29 cellular contexts compared by ENCODE assay signal in the genomic region with DNA sequence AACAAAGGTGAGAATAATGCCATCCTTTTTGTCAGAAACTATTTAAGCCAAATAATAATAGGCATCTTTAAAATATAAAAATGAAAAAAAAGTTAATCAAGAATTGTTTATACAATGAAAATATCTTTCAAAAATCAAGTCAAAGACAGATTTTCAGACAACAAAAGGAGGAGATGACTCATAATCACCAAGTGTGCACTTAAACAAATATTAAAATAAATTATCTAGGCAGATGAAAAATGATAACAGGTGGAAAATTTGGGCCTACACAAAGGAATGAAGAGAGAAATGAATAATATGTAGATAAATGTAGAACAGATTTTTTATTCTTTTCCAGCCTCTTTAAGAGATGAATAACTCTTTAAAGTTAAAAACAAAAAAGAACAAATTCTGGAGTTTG.
"Had no signal": no experiment of that assay in that cellular context is flagged by ENCODE, and none has a peak within 500 bp of the region (broad histone marks: within the 10 kb centered on the region; RNA-seq: fewer than 3 reads in every experiment).

No MANE protein-coding gene starts in this region.

- H3K27ac Mint-ChIP-seq: activated CD4-positive, alpha-beta memory T cell treated with anti-CD3 and anti-CD28 coated beads for 36 hours; activated T-helper 17 cell treated with anti-CD3 and anti-CD28 coated beads, Interleukin-2, amount 50 U/mL, for 72 hours had no signal

- ATAC-seq: activated T-helper 17 cell treated with anti-CD3 and anti-CD28 coated beads, Interleukin-2, amount 50 U/mL, for 72 hours; K562; Panc1 had no signal

- DNase-seq: activated CD4-positive, alpha-beta memory T cell treated with anti-CD3 and anti-CD28 coated beads for 36 hours; activated CD4-positive, alpha-beta T cell treated with anti-CD3 and anti-CD28 coated beads, Interleukin-2, amount 50 U/mL, for 1 hour; activated CD8-positive, alpha-beta memory T cell treated with anti-CD3 and anti-CD28 coated beads, Interleukin-2, amount 50 U/mL, for 4 hours; activated effector memory CD4-positive, alpha-beta T cell treated with anti-CD3 and anti-CD28 coated beads, Interleukin-2, amount 50 U/mL, for 16 hours; activated naive CD4-positive, alpha-beta T cell; activated naive CD4-positive, alpha-beta T cell treated with anti-CD3 and anti-CD28 coated beads, Interleukin-2, amount 50 U/mL, for 16 hours; activated T-cell treated with anti-CD3 and anti-CD28 coated beads for 4 hours; activated T-cell treated with anti-CD3 and anti-CD28 coated beads, Interleukin-2, amount 50 U/mL, for 48 hours; amniotic stem cell; aorta; brain microvascular endothelial cell; central memory CD4-positive, alpha-beta T cell; MG63; NCI-H1048; NCI-H1105 treated with DMSO at 0.1 percent for 48 hours; NCI-H1436; NCI-H1694; NCI-H1930; NCI-H2081 treated with DMSO at 0.1 percent for 48 hours; NCI-H226; NCI-H446 treated with DMSO at 0.1 percent for 48 hours; NCI-H524; SHP77; SJCRH30; T1000; WERI-Rb-1 had no signal

- H3K4me3 Mint-ChIP-seq: activated CD4-positive, alpha-beta memory T cell treated with anti-CD3 and anti-CD28 coated beads for 36 hours; activated T-helper 17 cell treated with anti-CD3 and anti-CD28 coated beads, Interleukin-2, amount 50 U/mL, for 72 hours had no signal

- H3K27me3 Mint-ChIP-seq: activated CD4-positive, alpha-beta memory T cell treated with anti-CD3 and anti-CD28 coated beads for 36 hours; activated T-helper 17 cell treated with anti-CD3 and anti-CD28 coated beads, Interleukin-2, amount 50 U/mL, for 72 hours had no signal

- H3K4me1 Mint-ChIP-seq: activated T-helper 17 cell treated with anti-CD3 and anti-CD28 coated beads, Interleukin-2, amount 50 U/mL, for 72 hours had no signal
